8 cellular contexts compared by ENCODE assay signal in genomic region chr2:195543902-195544894, GRCh38.
A peak's percentile ranks its signal among the peaks of the same experiment; 100 is the strongest.
DNase-seq lines count a peak whose midpoint lies in the region; ATAC-seq, FAIRE-seq and TF ChIP-seq lines count a peak whose summit lies in the region.

No MANE protein-coding gene starts in this region.

- no CpG with 5 or more reads among the region's 11 CpGs for WGBS in neuronal stem cell (ENCODE audit: extremely low coverage in 2 of 2, insufficient read length in 2 of 2, insufficient replicate concordance in 1 of 2), 2 donors

- no peak overlapping the region for H3K18ac ChIP-seq in neuronal stem cell (ENCODE audit: low read length)

- H2BK12ac ChIP-seq in neuronal stem cell (ENCODE audit: low read length): no peak overlapping the region

- H4K91ac ChIP-seq in neuronal stem cell (ENCODE audit: low read depth, low read length, poor library complexity): no peak overlapping the region

- no peak overlapping the region for H3K27ac ChIP-seq in neuronal stem cell (replicated peaks; ENCODE audit: low read length)

- FAIRE-seq in bronchial epithelial cell (lab: Jason Lieb, UNC): no peak

- ATAC-seq in GM21360 (IDR thresholded peaks at IDR 0.05; ENCODE audit: unreplicated experiment): peak; percentile 61
- peak; percentile 59 for ATAC-seq in HG03521 (IDR thresholded peaks at IDR 0.05; ENCODE audit: unreplicated experiment)

- H3K36me3 Mint-ChIP-seq in Caco-2 (ENCODE audit: insufficient read depth, unreplicated experiment): peaks cover 4% of the 10 kb centered on the region

- DNase-seq in Caco-2 (no peak), bronchial epithelial cell (ENCODE audit: low read depth) (peak; percentile 90), MV-4-11 (lab: John Stamatoyannopoulos, UW) (no peak), SHP77 (lab: John Stamatoyannopoulos, UW) (no peak), neuronal stem cell (ENCODE audit: low spot score) (no peak)
- DNase-seq in effector CD4-positive, alpha-beta T cell: no peak

- no peaks in the 10 kb centered on the region for H3K9me3 Mint-ChIP-seq in Caco-2 (ENCODE audit: unreplicated experiment)

- CTCF ChIA-PET in Caco-2 (lab: Charles Lee): no interaction called here

- H3K4me2 ChIP-seq in neuronal stem cell (ENCODE audit: insufficient read depth, low read length, poor library complexity, severe bottlenecking): no peak overlapping the region

- H3K9me3 ChIP-seq in Caco-2: no peaks in the 10 kb centered on the region
- H3K9me3 ChIP-seq in neuronal stem cell (replicated peaks in 1 of 2; ENCODE audit: control insufficient read depth in 2 of 2, insufficient read depth in 1 of 2, low read depth in 1 of 2, low read length in 2 of 2): no peaks in the 10 kb centered on the region

- POLR2A ChIA-PET in Caco-2 (lab: Charles Lee): no interaction called here

- H3K36me3 ChIP-seq in Caco-2 (ENCODE audit: control insufficient read depth, insufficient read depth, low read length) (no peaks in the 10 kb centered on the region), bronchial epithelial cell (ENCODE audit: control insufficient read depth, insufficient read depth, low read length) (no peaks in the 10 kb centered on the region), neuronal stem cell (replicated peaks in 1 of 2; ENCODE audit: control insufficient read depth in 2 of 2, insufficient read depth in 2 of 2, low read length in 2 of 2) (no peaks in the 10 kb centered on the region)

- H3K27me3 Mint-ChIP-seq in Caco-2 (ENCODE audit: insufficient read depth, unreplicated experiment): no peaks in the 10 kb centered on the region

- H3K79me1 ChIP-seq in neuronal stem cell (ENCODE audit: low read depth, low read length): peaks cover 2% of the 10 kb centered on the region

- H2AFZ ChIP-seq in neuronal stem cell (ENCODE audit: low read length): no peak overlapping the region

- H3K4me3 ChIP-seq in Caco-2 (ENCODE audit: low read depth, low read length): no peak overlapping the region
- H3K4me3 ChIP-seq in bronchial epithelial cell (ENCODE audit: low read depth, low read length): no peak overlapping the region
- no peak overlapping the region for H3K4me3 ChIP-seq in neuronal stem cell (ENCODE audit: low read length in 2 of 2)

- no peak overlapping the region for H3K14ac ChIP-seq in neuronal stem cell (ENCODE audit: low read length)

- intact Hi-C loops in Caco-2 (cut with micrococcal nuclease; ENCODE audit: unreplicated experiment): no loop called here

- no peak overlapping the region for H2BK15ac ChIP-seq in neuronal stem cell (ENCODE audit: low read length)

- H3K23ac ChIP-seq in neuronal stem cell (ENCODE audit: low read depth, low read length, poor library complexity): no peak overlapping the region

- peak overlapping the region; percentile 47 for H3K27ac Mint-ChIP-seq in Caco-2 (ENCODE audit: unreplicated experiment)

- no peaks in the 10 kb centered on the region for H3K27me3 ChIP-seq in Caco-2 (replicated peaks; ENCODE audit: control insufficient read depth, insufficient read depth, low read length)
- no peaks in the 10 kb centered on the region for H3K27me3 ChIP-seq in bronchial epithelial cell (ENCODE audit: control insufficient read depth, insufficient read depth, low read length)
- H3K27me3 ChIP-seq in neuronal stem cell (ENCODE audit: control insufficient read depth in 3 of 3, insufficient read depth in 3 of 3, low read depth in 1 of 3, low read length in 3 of 3): no peaks in the 10 kb centered on the region

- H3K4me1 ChIP-seq in Caco-2 (peaks cover 8% of the 10 kb centered on the region; the same call in 1 of the 2 replicates), neuronal stem cell (ENCODE audit: control insufficient read depth in 2 of 2, insufficient read depth in 1 of 2, low read depth in 1 of 2, low read length in 2 of 2) (no peaks in the 10 kb centered on the region)

- no peak overlapping the region for H3K9ac ChIP-seq in neuronal stem cell (ENCODE audit: low read depth, low read length, poor library complexity)

- no peak overlapping the region for H2AK5ac ChIP-seq in neuronal stem cell (ENCODE audit: low read depth, low read length)

- H4K8ac ChIP-seq in neuronal stem cell (ENCODE audit: low read depth, low read length): no peak overlapping the region

- TF ChIP-seq CTCF in Caco-2 (IDR thresholded peaks at IDR 0.05; ENCODE audit: insufficient read depth in 1 of 2, low read depth in 1 of 2, low read length in 1 of 2, severe bottlenecking in 1 of 2, unreplicated experiment in 1 of 2) (no peak), bronchial epithelial cell (IDR thresholded peaks at IDR 0.05; ENCODE audit: insufficient read depth, low read length, severe bottlenecking) (no peak)

- peak overlapping the region; percentile 44 for H3K4me3 Mint-ChIP-seq in Caco-2 (ENCODE audit: unreplicated experiment)

- H3K4ac ChIP-seq in neuronal stem cell (ENCODE audit: low read length): no peak overlapping the region

- no TSS peak for BruUV-seq in Caco-2 (replicated peaks; lab: Mats Ljungman, UMichigan)

- no peak overlapping the region for H2BK5ac ChIP-seq in neuronal stem cell (ENCODE audit: low read length)

- H2BK120ac ChIP-seq in neuronal stem cell (ENCODE audit: low read depth, low read length): no peak overlapping the region

- H3K4me1 Mint-ChIP-seq in Caco-2 (ENCODE audit: low read depth, unreplicated experiment): peaks cover 8% of the 10 kb centered on the region
